Comparison of ENCODE assay signal across 2 cellular contexts in genomic region chr13:44052843-44053607, GRCh38.
TF ChIP-seq lines count a peak whose summit lies in the region.

No MANE protein-coding gene starts in this region.

TF ChIP-seq in IMR-90, 13 proteins besides CTCF, POLR2A, EP300 and RAD21:
- TF ChIP-seq CEBPB (IDR thresholded peaks at IDR 0.05; ENCODE audit: low read depth, low read length) (peak; percentile 88), RCOR1 (IDR thresholded peaks at IDR 0.05; ENCODE audit: insufficient replicate concordance, low read length) (no peak), SMC3 (IDR thresholded peaks at IDR 0.05; ENCODE audit: low read depth, low read length) (no peak)

TF ChIP-seq in H1, 55 proteins besides CTCF, POLR2A, EP300 and RAD21:
- no peak for TF ChIP-seq JUND (IDR thresholded peaks at IDR 0.05; ENCODE audit: low read length)
- TF ChIP-seq CEBPB (IDR thresholded peaks at IDR 0.05; ENCODE audit: low read depth, low read length): peak; percentile 42; the same call in 1 of the 2 replicates
- TF ChIP-seq CHD1 (IDR thresholded peaks at IDR 0.05; ENCODE audit: low read depth, low read length): no peak
- no peak for TF ChIP-seq TCF12 (IDR thresholded peaks at IDR 0.05; ENCODE audit: low read depth, low read length)
- no peak for TF ChIP-seq HDAC6 (IDR thresholded peaks at IDR 0.05; ENCODE audit: low read depth, low read length)
- no peak for TF ChIP-seq TAF1 (IDR thresholded peaks at IDR 0.05; ENCODE audit: low read depth, low read length)
- 0 out of 2 replicates have a peak, but pooled peaks have one; percentile 54 for TF ChIP-seq RBBP5 (IDR thresholded peaks at IDR 0.05; ENCODE audit: borderline replicate concordance, low read depth, low read length)
